Comparison of ENCODE assay signal across 13 cellular contexts in the genomic region with DNA sequence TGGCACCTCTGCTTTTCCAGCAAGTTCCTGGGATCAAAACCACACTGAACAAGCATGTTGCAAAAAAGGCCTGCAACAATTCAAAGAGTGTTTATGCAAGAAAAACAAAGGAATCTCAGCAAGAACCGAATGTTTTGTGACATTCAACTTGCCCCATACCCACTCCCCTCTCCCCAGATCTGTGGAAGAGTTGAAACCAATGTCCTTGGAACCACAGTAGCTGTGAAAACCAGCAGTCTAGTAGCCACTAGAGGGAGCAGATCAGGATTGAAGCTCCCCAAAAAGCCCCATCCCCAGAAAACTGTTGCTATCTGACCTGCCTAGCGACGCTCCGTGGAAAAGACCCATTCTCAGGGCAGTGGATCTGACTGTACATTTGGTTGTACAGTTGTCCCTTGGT. TPM values are rescaled to one million over a fixed set of nuclear protein-coding genes. Genes with fewer than 3 reads are reported as not detected.
A peak's percentile ranks its signal among the peaks of the same experiment; 100 is the strongest.
DNase-seq lines count a peak whose midpoint lies in the region; ATAC-seq and TF ChIP-seq lines count a peak whose summit lies in the region.
"Had no signal": no experiment of that assay in that cellular context is flagged by ENCODE, and none has a peak within 500 bp of the region (broad histone marks: within the 10 kb centered on the region; RNA-seq: fewer than 3 reads in every experiment).

No MANE protein-coding gene starts in this region.

- no peak overlapping the region for H3K27ac ChIP-seq in A673 (ENCODE audit: low read depth, low read length, poor library complexity, severe bottlenecking)
- no peak overlapping the region for H3K27ac ChIP-seq in WERI-Rb-1
- no peak overlapping the region for H3K27ac ChIP-seq in iPS DF 6.9 (ENCODE audit: low read length)
- H3K27ac ChIP-seq in CD8-positive, alpha-beta T cell (ENCODE audit: low read depth, low read length), result no peak overlapping the region
- no peak overlapping the region for H3K27ac ChIP-seq in testis
- H3K27ac ChIP-seq: tibial artery had no signal

- H3K4me1 ChIP-seq in A673 (ENCODE audit: insufficient read depth, low read length, poor library complexity, severe bottlenecking) (peaks cover 26% of the 10 kb centered on the region), iPS DF 6.9 (ENCODE audit: control insufficient read depth, insufficient read depth, low read length) (no peaks in the 10 kb centered on the region), testis (peaks cover 13% of the 10 kb centered on the region)
- H3K4me1 ChIP-seq in CD8-positive, alpha-beta T cell (ENCODE audit: insufficient read depth, low read length), result no peaks in the 10 kb centered on the region
- H3K4me1 ChIP-seq: tibial artery had no signal

- POLR2A ChIA-PET in A673 (lab: Charles Lee; ENCODE audit: low non-redundant PET), result no interaction called here
- POLR2A ChIA-PET in CD8-positive, alpha-beta T cell (lab: Charles Lee), result no interaction called here

- intact Hi-C loops in A673 (cut with micrococcal nuclease; ENCODE audit: unreplicated experiment), result loop anchor here (5.0 kb wide), 1 partner anchor 207 kb away; no protein-coding TSS in a partner anchor
- intact Hi-C loops in CD8-positive, alpha-beta T cell (cut with DNase I, micrococcal nuclease), result no loop called here
- intact Hi-C loops in testis (cut with DNase I; ENCODE audit: low total_unique reads), result no loop called here

- H3K4me1 Mint-ChIP-seq in CD8-positive, alpha-beta T cell (ENCODE audit: low read depth), result no peaks in the 10 kb centered on the region
- H3K4me1 Mint-ChIP-seq: activated naive CD8-positive, alpha-beta T cell treated with anti-CD3 and anti-CD28 coated beads for 36 hours had no signal

- H3K4me3 ChIP-seq in A673 (ENCODE audit: low read depth, low read length, poor library complexity, severe bottlenecking) (no peak overlapping the region), WERI-Rb-1 (ENCODE audit: low read depth, low read length) (no peak overlapping the region), iPS DF 6.9 (ENCODE audit: low read length) (no peak overlapping the region), testis (no peak overlapping the region)
- H3K4me3 ChIP-seq in CD8-positive, alpha-beta T cell (ENCODE audit: low read depth, low read length), result no peak overlapping the region
- H3K4me3 ChIP-seq: tibial artery had no signal

- no peaks in the 10 kb centered on the region for H3K27me3 ChIP-seq in A673 (replicated peaks; ENCODE audit: insufficient read depth, low read depth, low read length, poor library complexity)
- no peaks in the 10 kb centered on the region for H3K27me3 ChIP-seq in WERI-Rb-1 (ENCODE audit: insufficient read depth, low read depth, severe bottlenecking)
- H3K27me3 ChIP-seq in iPS DF 6.9 (ENCODE audit: control insufficient read depth, insufficient read depth, low read length), result no peaks in the 10 kb centered on the region
- H3K27me3 ChIP-seq in CD8-positive, alpha-beta T cell (ENCODE audit: insufficient read depth, low read length), result no peaks in the 10 kb centered on the region
- H3K27me3 ChIP-seq in testis, result no peaks in the 10 kb centered on the region
- H3K27me3 ChIP-seq: tibial artery had no signal

- H3K36me3 Mint-ChIP-seq in CD8-positive, alpha-beta T cell, result no peaks in the 10 kb centered on the region

- ATAC-seq in CD8-positive, alpha-beta T cell, result no peak
- ATAC-seq in GM18520 (IDR thresholded peaks at IDR 0.05; ENCODE audit: unreplicated experiment), result no peak

- no peak overlapping the region for H3K27ac Mint-ChIP-seq in CD8-positive, alpha-beta T cell
- H3K27ac Mint-ChIP-seq: activated naive CD8-positive, alpha-beta T cell treated with anti-CD3 and anti-CD28 coated beads for 36 hours had no signal

- H3K4me3 Mint-ChIP-seq in CD8-positive, alpha-beta T cell, result no peak overlapping the region
- H3K4me3 Mint-ChIP-seq: activated naive CD8-positive, alpha-beta T cell treated with anti-CD3 and anti-CD28 coated beads for 36 hours had no signal

- CTCF ChIA-PET in A673 (lab: Charles Lee), result interaction anchor here (0.6 to 1.0 kb wide), 2 partner anchors 208 to 272 kb away, joined by 3 to 4 read pairs; no protein-coding TSS in a partner anchor
- CTCF ChIA-PET in CD8-positive, alpha-beta T cell (lab: Charles Lee), result interaction anchor here (0.7 to 1.2 kb wide), 3 partner anchors 9 to 26 kb away, joined by 3 read pairs; no protein-coding TSS in a partner anchor

- no peaks in the 10 kb centered on the region for H3K9me3 Mint-ChIP-seq in CD8-positive, alpha-beta T cell
- H3K9me3 Mint-ChIP-seq: activated naive CD8-positive, alpha-beta T cell treated with anti-CD3 and anti-CD28 coated beads for 36 hours had no signal

- TF ChIP-seq CTCF in A673 (conservative IDR thresholded peaks at IDR 0.05; ENCODE audit: low read depth, low read length), result peak; percentile 61
- peak; percentile 50 for TF ChIP-seq CTCF in GM12874 (IDR thresholded peaks at IDR 0.05; ENCODE audit: insufficient read depth, low read depth, low read length)
- peak; percentile 71 for TF ChIP-seq CTCF in WERI-Rb-1 (IDR thresholded peaks at IDR 0.05; ENCODE audit: low read depth, low read length)
- no peak for TF ChIP-seq CTCF in CD8-positive, alpha-beta T cell (IDR thresholded peaks at IDR 0.05)
- peak in 1 of 3 experiments; percentile 25 for TF ChIP-seq CTCF in testis (IDR thresholded peaks at IDR 0.05)

- BruUV-seq in A673 (replicated peaks; lab: Mats Ljungman, UMichigan), result no TSS peak

- peak; percentile 14 for DNase-seq in A673 (ENCODE audit: low spot score)
- no peak for DNase-seq in WERI-Rb-1
- DNase-seq in iPS DF 6.9 (ENCODE audit: low read depth, low spot score), result peak; percentile 29
- no peak for DNase-seq in CD8-positive, alpha-beta T cell
- no peak for DNase-seq in effector CD8-positive, alpha-beta T cell (lab: John Stamatoyannopoulos, UW)
- no peak for DNase-seq in testis
- DNase-seq: activated naive CD8-positive, alpha-beta T cell treated with anti-CD3 and anti-CD28 coated beads for 36 hours; DMS79; stimulated activated CD4-positive, alpha-beta T cell treated with anti-CD3 and anti-CD28 coated beads, Interleukin-12 subunit alpha, Interleukin-12 subunit beta, amount 100 ng/mL, for 4 hours; T-helper 1 cell had no signal

- no peak for TF ChIP-seq POLR2A in testis (IDR thresholded peaks at IDR 0.05)

- H3K27me3 Mint-ChIP-seq in CD8-positive, alpha-beta T cell (ENCODE audit: low read depth), result no peaks in the 10 kb centered on the region
- H3K27me3 Mint-ChIP-seq: activated naive CD8-positive, alpha-beta T cell treated with anti-CD3 and anti-CD28 coated beads for 36 hours had no signal

- H3K36me3 ChIP-seq in A673 (ENCODE audit: insufficient read depth, low read length, poor library complexity, severe bottlenecking), result peaks cover 12% of the 10 kb centered on the region
- H3K36me3 ChIP-seq in WERI-Rb-1, result peaks cover 41% of the 10 kb centered on the region
- H3K36me3 ChIP-seq in iPS DF 6.9 (ENCODE audit: control insufficient read depth, insufficient read depth, low read length), result peaks cover 12% of the 10 kb centered on the region
- H3K36me3 ChIP-seq in CD8-positive, alpha-beta T cell (ENCODE audit: insufficient read depth, low read length), result no peaks in the 10 kb centered on the region
- H3K36me3 ChIP-seq in testis (ENCODE audit: low read depth, missing control alignments), result no peaks in the 10 kb centered on the region
- H3K36me3 ChIP-seq: tibial artery had no signal

- H3K9me3 ChIP-seq in A673 (ENCODE audit: low read depth, low read length, poor library complexity, severe bottlenecking) (no peaks in the 10 kb centered on the region), WERI-Rb-1 (ENCODE audit: severe bottlenecking) (no peaks in the 10 kb centered on the region), iPS DF 6.9 (ENCODE audit: control insufficient read depth, insufficient read depth, low read length) (no peaks in the 10 kb centered on the region), testis (no peaks in the 10 kb centered on the region)
- no peaks in the 10 kb centered on the region for H3K9me3 ChIP-seq in CD8-positive, alpha-beta T cell (ENCODE audit: low read length)
- H3K9me3 ChIP-seq: tibial artery had no signal

- no CpG with 5 or more reads among the region's 4 CpGs for WGBS in iPS DF 6.9 (ENCODE audit: insufficient coverage, insufficient read length)
- 81 to 83% methylated on average over 4 of the region's 4 CpGs for WGBS in testis, 2 donors

RNA-seq across cellular contexts. Expression of a gene that starts 27.1 kb away (rescaled TPM):
- total RNA-seq in A673 (2021), result 33.7 and 34.1 TPM in 2 replicates
- 10 to 100 TPM; 17.9 to 23.7 TPM for total RNA-seq in CD8-positive, alpha-beta T cell
- total RNA-seq in testis, result 10 to 100 TPM; 42.6 to 48.5 TPM
- 72.5 TPM for polyA plus RNA-seq in testis (ENCODE audit: insufficient read depth, low read depth, low replicate concordance)

Comparison
In these comparisons a context has a peak if more than half of its experiments do, and no peak if none do; other contexts are left out.
1. DNase-seq: peak in A673 (single experiment) and iPS DF 6.9 (single experiment); none in WERI-Rb-1 (single experiment), CD8-positive, alpha-beta T cell (0 of 7), effector CD8-positive, alpha-beta T cell (single experiment) and testis (single experiment).